Comparison of ENCODE assay signal across 40 cellular contexts in the genomic region with DNA sequence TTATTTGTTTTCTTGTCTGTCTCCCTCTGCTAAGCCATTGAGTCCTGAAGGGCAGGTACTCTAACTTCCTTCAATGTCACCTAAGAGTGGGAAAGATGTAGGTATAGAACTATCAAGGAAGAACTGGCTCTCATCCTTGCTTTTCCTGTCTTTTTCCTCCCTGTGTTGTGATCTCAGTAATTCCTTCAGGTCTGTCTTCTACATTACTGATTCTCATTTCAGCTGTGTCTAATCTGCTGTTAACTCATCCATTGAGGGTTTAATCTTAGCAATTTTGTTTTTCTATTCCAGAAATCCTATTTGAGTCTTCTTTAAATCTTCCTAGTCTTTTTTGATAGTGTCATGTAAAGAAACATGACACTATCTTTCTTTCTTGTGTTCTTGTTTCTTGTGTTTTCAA.
"Had no signal": no experiment of that assay in that cellular context is flagged by ENCODE, and none has a peak within 500 bp of the region (broad histone marks: within the 10 kb centered on the region; RNA-seq: fewer than 3 reads in every experiment).

No MANE protein-coding gene starts in this region.

- H3K36me3 ChIP-seq: adrenal gland, ascending aorta, brain microvascular endothelial cell, breast epithelium, cardiac muscle cell had no signal

- H3K27ac ChIP-seq: adrenal gland, ascending aorta, body of pancreas, brain microvascular endothelial cell, breast epithelium, cardiac muscle cell had no signal

- DNase-seq: activated effector memory CD4-positive, alpha-beta T cell treated with anti-CD3 and anti-CD28 coated beads, Interleukin-2, amount 50 U/mL, for 16 hours; activated effector memory CD4-positive, alpha-beta T cell treated with Interleukin-2 at 50 U/mL for 16 hours; activated gamma-delta T cell; activated gamma-delta T cell treated with Interleukin-2 at 50 U/mL for 16 hours; activated naive CD4-positive, alpha-beta T cell; activated naive CD4-positive, alpha-beta T cell treated with anti-CD3 and anti-CD28 coated beads for 36 hours; activated naive CD4-positive, alpha-beta T cell treated with anti-CD3 and anti-CD28 coated beads, Interleukin-2, amount 10 ng/mL, durations not matched to agents 7 days and 5 days; activated naive CD4-positive, alpha-beta T cell treated with anti-CD3 and anti-CD28 coated beads, Interleukin-2, amount 50 U/mL, for 16 hours; activated naive CD4-positive, alpha-beta T cell treated with Interleukin-2 at 50 U/mL for 16 hours; activated naive CD8-positive, alpha-beta T cell treated with anti-CD3 and anti-CD28 coated beads for 36 hours; activated naive CD8-positive, alpha-beta T cell treated with anti-CD3 and anti-CD28 coated beads, Interleukin-2, amount 10 ng/mL, durations not matched to agents 7 days and 5 days; activated naive CD8-positive, alpha-beta T cell treated with anti-CD3 and anti-CD28 coated beads, Interleukin-2, amount 50 U/mL, for 24 hours; activated T-cell treated with anti-CD3 and anti-CD28 coated beads, Interleukin-2, amount 50 U/mL, for 1 hour; activated T-cell treated with anti-CD3 and anti-CD28 coated beads, Interleukin-2, amount 50 U/mL, for 24 hours; activated T-cell treated with anti-CD3 and anti-CD28 coated beads, Interleukin-2, amount 50 U/mL, for 4 hours; activated T-cell treated with anti-CD3 and anti-CD28 coated beads, Interleukin-2, amount 50 U/mL, for 48 hours; activated T-cell treated with anti-CD3 and anti-CD28 coated beads, Interleukin-2, amount 50 U/mL, for 72 hours; adrenal gland; amniotic stem cell; amygdala; anterior cingulate cortex; aorta; body of pancreas; brain microvascular endothelial cell; caudate nucleus; central memory CD4-positive, alpha-beta T cell; cerebellar nuclear complex had no signal

- H3K4me3 ChIP-seq: adrenal gland, ascending aorta, body of pancreas, breast epithelium, cardiac muscle cell had no signal

- H3K4me1 Mint-ChIP-seq: activated naive CD4-positive, alpha-beta T cell treated with anti-CD3 and anti-CD28 coated beads, Interleukin-2, amount 10 ng/mL, durations not matched to agents 7 days and 5 days; activated naive CD4-positive, alpha-beta T cell treated with anti-CD3 and anti-CD28 coated beads, Interleukin-2, amount 50 U/mL, for 24 hours; activated naive CD8-positive, alpha-beta T cell treated with anti-CD3 and anti-CD28 coated beads for 36 hours; activated naive CD8-positive, alpha-beta T cell treated with anti-CD3 and anti-CD28 coated beads, Interleukin-2, amount 10 ng/mL, durations not matched to agents 7 days and 5 days; activated naive CD8-positive, alpha-beta T cell treated with anti-CD3 and anti-CD28 coated beads, Interleukin-2, amount 50 U/mL, for 24 hours; activated T-helper 17 cell treated with anti-CD3 and anti-CD28 coated beads, Interleukin-2, amount 50 U/mL, for 72 hours; central memory CD8-positive, alpha-beta T cell had no signal

- H3K27ac Mint-ChIP-seq: activated naive CD4-positive, alpha-beta T cell treated with anti-CD3 and anti-CD28 coated beads for 36 hours; activated naive CD4-positive, alpha-beta T cell treated with anti-CD3 and anti-CD28 coated beads, Interleukin-2, amount 10 ng/mL, durations not matched to agents 7 days and 5 days; activated naive CD4-positive, alpha-beta T cell treated with anti-CD3 and anti-CD28 coated beads, Interleukin-2, amount 50 U/mL, for 24 hours; activated naive CD4-positive, alpha-beta T cell treated with anti-CD3 and anti-CD28 coated beads, Interleukin-2, amount 50 U/mL, for 72 hours; activated naive CD8-positive, alpha-beta T cell; activated naive CD8-positive, alpha-beta T cell treated with anti-CD3 and anti-CD28 coated beads for 36 hours; activated naive CD8-positive, alpha-beta T cell treated with anti-CD3 and anti-CD28 coated beads, Interleukin-2, amount 10 ng/mL, durations not matched to agents 7 days and 5 days; activated naive CD8-positive, alpha-beta T cell treated with anti-CD3 and anti-CD28 coated beads, Interleukin-2, amount 50 U/mL, for 24 hours; activated T-cell treated with anti-CD3 and anti-CD28 coated beads, Interleukin-2, amount 50 U/mL, for 24 hours; activated T-cell treated with anti-CD3 and anti-CD28 coated beads, Interleukin-2, amount 50 U/mL, for 72 hours; activated T-helper 1 cell treated with anti-CD3 and anti-CD28 coated beads, Interleukin-12 subunit alpha, Interleukin-12 subunit beta, Interleukin-2, Interleukin-4 antibody, amounts not matched to agents 30 ng/mL and 10 ng/mL and 1 ng/mL, durations not matched to agents 14 hours and 24 hours and 36 hours; activated T-helper 17 cell treated with anti-CD3 and anti-CD28 coated beads, Interleukin-2, amount 50 U/mL, for 72 hours; activated T-helper 2 cell treated with anti-CD3 and anti-CD28 coated beads, Interferon-gamma antibody, Interleukin-2, Interleukin-4, amounts not matched to agents 10 μg/mL and 5 μg/mL and 100 μg/mL, durations not matched to agents 14 hours and 24 hours and 36 hours; brain had no signal

- H3K4me1 ChIP-seq: ascending aorta, body of pancreas, breast epithelium had no signal

- ATAC-seq: activated naive CD4-positive, alpha-beta T cell treated with anti-CD3 and anti-CD28 coated beads, Interleukin-2, amount 50 U/mL, for 72 hours; activated naive CD8-positive, alpha-beta T cell treated with anti-CD3 and anti-CD28 coated beads, Interleukin-2, amount 50 U/mL, for 24 hours; activated T-cell treated with anti-CD3 and anti-CD28 coated beads, Interleukin-2, amount 50 U/mL, for 4 hours; activated T-cell treated with anti-CD3 and anti-CD28 coated beads, Interleukin-2, amount 50 U/mL, for 72 hours; activated T-helper 17 cell treated with anti-CD3 and anti-CD28 coated beads, Interleukin-2, amount 50 U/mL, for 72 hours; body of pancreas had no signal

- H3K9me3 ChIP-seq: body of pancreas had no signal

- H3K27me3 ChIP-seq: adrenal gland, ascending aorta, body of pancreas, brain microvascular endothelial cell, breast epithelium, cardiac muscle cell had no signal

- FAIRE-seq: astrocyte, bronchial epithelial cell had no signal

- H3K27me3 Mint-ChIP-seq: activated naive CD4-positive, alpha-beta T cell treated with anti-CD3 and anti-CD28 coated beads, Interleukin-2, amount 50 U/mL, for 24 hours; activated naive CD8-positive, alpha-beta T cell; activated naive CD8-positive, alpha-beta T cell treated with anti-CD3 and anti-CD28 coated beads for 36 hours; activated naive CD8-positive, alpha-beta T cell treated with anti-CD3 and anti-CD28 coated beads, Interleukin-2, amount 50 U/mL, for 24 hours; activated T-cell treated with anti-CD3 and anti-CD28 coated beads, Interleukin-2, amount 50 U/mL, for 24 hours; activated T-helper 17 cell treated with anti-CD3 and anti-CD28 coated beads, Interleukin-2, amount 50 U/mL, for 72 hours had no signal

- H3K4me3 Mint-ChIP-seq: activated naive CD4-positive, alpha-beta T cell treated with anti-CD3 and anti-CD28 coated beads for 36 hours; activated naive CD4-positive, alpha-beta T cell treated with anti-CD3 and anti-CD28 coated beads, Interleukin-2, amount 10 ng/mL, durations not matched to agents 7 days and 5 days; activated naive CD4-positive, alpha-beta T cell treated with anti-CD3 and anti-CD28 coated beads, Interleukin-2, amount 50 U/mL, for 24 hours; activated naive CD8-positive, alpha-beta T cell; activated naive CD8-positive, alpha-beta T cell treated with anti-CD3 and anti-CD28 coated beads for 36 hours; activated naive CD8-positive, alpha-beta T cell treated with anti-CD3 and anti-CD28 coated beads, Interleukin-2, amount 10 ng/mL, durations not matched to agents 7 days and 5 days; activated naive CD8-positive, alpha-beta T cell treated with anti-CD3 and anti-CD28 coated beads, Interleukin-2, amount 50 U/mL, for 24 hours; activated T-cell treated with anti-CD3 and anti-CD28 coated beads, Interleukin-2, amount 50 U/mL, for 24 hours; activated T-cell treated with anti-CD3 and anti-CD28 coated beads, Interleukin-2, amount 50 U/mL, for 4 hours; activated T-cell treated with anti-CD3 and anti-CD28 coated beads, Interleukin-2, amount 50 U/mL, for 72 hours; activated T-helper 1 cell treated with anti-CD3 and anti-CD28 coated beads, Interleukin-12 subunit alpha, Interleukin-12 subunit beta, Interleukin-2, Interleukin-4 antibody, amounts not matched to agents 30 ng/mL and 10 ng/mL and 1 ng/mL, durations not matched to agents 14 hours and 24 hours and 36 hours; activated T-helper 17 cell treated with anti-CD3 and anti-CD28 coated beads, Interleukin-2, amount 50 U/mL, for 72 hours; brain; central memory CD8-positive, alpha-beta T cell had no signal
